In genomic region chr1:193054169-193054675, GRCh38 we compare ENCODE assay signal across 1 cellular context.
A peak's percentile ranks its signal among the peaks of the same experiment; 100 is the strongest.
TF ChIP-seq lines count a peak whose summit lies in the region.

No MANE protein-coding gene starts in this region.

TF ChIP-seq in GM12878, 131 proteins besides CTCF, POLR2A, EP300 and RAD21:
- TF ChIP-seq, protein P1, sequence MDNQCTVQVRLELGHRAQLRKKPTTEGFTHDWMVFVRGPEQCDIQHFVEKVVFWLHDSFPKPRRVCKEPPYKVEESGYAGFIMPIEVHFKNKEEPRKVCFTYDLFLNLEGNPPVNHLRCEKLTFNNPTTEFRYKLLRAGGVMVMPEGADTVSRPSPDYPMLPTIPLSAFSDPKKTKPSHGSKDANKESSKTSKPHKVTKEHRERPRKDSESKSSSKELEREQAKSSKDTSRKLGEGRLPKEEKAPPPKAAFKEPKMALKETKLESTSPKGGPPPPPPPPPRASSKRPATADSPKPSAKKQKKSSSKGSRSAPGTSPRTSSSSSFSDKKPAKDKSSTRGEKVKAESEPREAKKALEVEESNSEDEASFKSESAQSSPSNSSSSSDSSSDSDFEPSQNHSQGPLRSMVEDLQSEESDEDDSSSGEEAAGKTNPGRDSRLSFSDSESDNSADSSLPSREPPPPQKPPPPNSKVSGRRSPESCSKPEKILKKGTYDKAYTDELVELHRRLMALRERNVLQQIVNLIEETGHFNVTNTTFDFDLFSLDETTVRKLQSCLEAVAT (IDR thresholded peaks at IDR 0.05), result peak; percentile 34; the same call in 1 of the 2 replicates
- no peak for TF ChIP-seq IRF5 (IDR thresholded peaks at IDR 0.05; ENCODE audit: borderline replicate concordance)
